ENCODE assay signal across 9 cellular contexts in the genomic region with DNA sequence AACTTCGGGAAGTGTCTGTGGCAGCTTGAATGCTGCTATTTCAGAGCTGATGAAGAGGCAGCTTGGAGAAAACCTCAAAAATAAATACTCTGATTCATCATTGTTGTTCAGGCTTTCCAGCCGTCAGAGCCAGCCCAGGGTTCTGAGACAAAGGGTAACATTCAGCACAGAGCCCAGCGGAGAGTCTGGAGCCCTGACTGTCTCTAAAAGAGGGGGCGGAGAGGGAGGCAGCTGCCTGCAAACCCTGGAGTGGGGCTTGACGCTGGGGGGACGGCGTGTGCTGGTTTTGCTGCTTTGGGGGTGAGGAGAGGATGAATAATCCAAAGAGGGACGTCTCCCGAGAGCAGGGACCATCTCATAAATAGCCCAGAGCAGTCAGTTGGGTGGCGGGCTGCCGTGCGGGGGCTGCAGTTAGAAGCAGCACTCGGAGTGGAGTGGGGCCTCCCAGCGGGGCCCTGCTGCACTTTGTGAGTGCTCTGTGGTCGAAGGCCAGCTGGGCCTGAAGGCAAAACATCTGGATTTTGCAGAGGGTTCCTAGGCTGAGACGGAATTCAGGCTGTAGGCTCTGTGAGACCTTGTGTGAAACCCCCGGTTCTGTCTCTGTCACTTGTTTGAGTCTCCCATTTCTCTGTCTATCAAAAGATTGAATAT.
DNase-seq lines count a peak whose midpoint lies in the region; ATAC-seq and TF ChIP-seq lines count a peak whose summit lies in the region.
"Had no signal": no experiment of that assay in that cellular context is flagged by ENCODE, and none has a peak within 500 bp of the region (broad histone marks: within the 10 kb centered on the region; RNA-seq: fewer than 3 reads in every experiment).

No MANE protein-coding gene starts in this region.

- no peak overlapping the region for H3K27ac ChIP-seq in ascending aorta

- intact Hi-C loops in posterior cingulate gyrus (cut with DNase I), result loop anchor here (2.0 kb wide), 1 partner anchor 237 kb away; a partner anchor contains a TSS
- intact Hi-C loops in ascending aorta (cut with DNase I), result no loop called here

- no peaks in the 10 kb centered on the region for H3K36me3 ChIP-seq in ascending aorta

- no peak overlapping the region for H3K4me3 ChIP-seq in ascending aorta

- no peaks in the 10 kb centered on the region for H3K4me1 ChIP-seq in ascending aorta

- H3K9me3 ChIP-seq in ascending aorta, result no peaks in the 10 kb centered on the region

- H3K4me1 Mint-ChIP-seq in endothelial cell (ENCODE audit: unreplicated experiment), result no peaks in the 10 kb centered on the region

- H3K27me3 ChIP-seq in ascending aorta, result no peaks in the 10 kb centered on the region

- TF ChIP-seq CTCF in ascending aorta (IDR thresholded peaks at IDR 0.05) (no peak), endothelial cell (IDR thresholded peaks at IDR 0.05; ENCODE audit: unreplicated experiment) (no peak)

- DNase-seq in EH (ENCODE audit: low read depth) (peak; percentile 85), globus pallidus (ENCODE audit: low spot score) (peak; percentile 99), posterior cingulate gyrus (peak; percentile 74 to 97 (median 86)), NCI-H2081 (lab: John Stamatoyannopoulos, UW) (no peak), ascending aorta (ENCODE audit: low spot score in 2 of 2) (no peak), endothelial cell (ENCODE audit: low spot score) (no peak)
- DNase-seq: activated B cell treated with CpG ODN at 0.5 μM for 24 hours had no signal

- peaks cover 2% of the 10 kb centered on the region for H3K27me3 Mint-ChIP-seq in endothelial cell (ENCODE audit: unreplicated experiment)

- no peaks in the 10 kb centered on the region for H3K9me3 Mint-ChIP-seq in endothelial cell (ENCODE audit: unreplicated experiment)

- peak; percentile 58 for ATAC-seq in SK-N-SH treated with all-trans-retinoic acid at 6 μM for 48 hours
- no peak for ATAC-seq in GM18909 (IDR thresholded peaks at IDR 0.05; ENCODE audit: poor library complexity, unreplicated experiment)

- no peak overlapping the region for H3K4me3 Mint-ChIP-seq in endothelial cell (ENCODE audit: unreplicated experiment)
- H3K4me3 Mint-ChIP-seq: activated B cell treated with CpG ODN at 0.5 μM for 24 hours had no signal

- no peaks in the 10 kb centered on the region for H3K36me3 Mint-ChIP-seq in endothelial cell (ENCODE audit: low read depth, unreplicated experiment)

- no peak overlapping the region for H3K27ac Mint-ChIP-seq in endothelial cell (ENCODE audit: unreplicated experiment)
- H3K27ac Mint-ChIP-seq: activated B cell treated with CpG ODN at 0.5 μM for 24 hours had no signal

TF ChIP-seq in SK-N-SH treated with all-trans-retinoic acid at 6 μM for 48 hours, 23 proteins besides CTCF, POLR2A, EP300 and RAD21:
- TF ChIP-seq ZFP3 (CRISPR knock-in tag; IDR thresholded peaks at IDR 0.05) (0 out of 2 replicates have a peak, but pooled peaks have one; percentile 37), ZNF565 (CRISPR knock-in tag; conservative IDR thresholded peaks at IDR 0.05; ENCODE audit: low read depth) (no peak)
- TF ChIP-seq, protein P1, sequence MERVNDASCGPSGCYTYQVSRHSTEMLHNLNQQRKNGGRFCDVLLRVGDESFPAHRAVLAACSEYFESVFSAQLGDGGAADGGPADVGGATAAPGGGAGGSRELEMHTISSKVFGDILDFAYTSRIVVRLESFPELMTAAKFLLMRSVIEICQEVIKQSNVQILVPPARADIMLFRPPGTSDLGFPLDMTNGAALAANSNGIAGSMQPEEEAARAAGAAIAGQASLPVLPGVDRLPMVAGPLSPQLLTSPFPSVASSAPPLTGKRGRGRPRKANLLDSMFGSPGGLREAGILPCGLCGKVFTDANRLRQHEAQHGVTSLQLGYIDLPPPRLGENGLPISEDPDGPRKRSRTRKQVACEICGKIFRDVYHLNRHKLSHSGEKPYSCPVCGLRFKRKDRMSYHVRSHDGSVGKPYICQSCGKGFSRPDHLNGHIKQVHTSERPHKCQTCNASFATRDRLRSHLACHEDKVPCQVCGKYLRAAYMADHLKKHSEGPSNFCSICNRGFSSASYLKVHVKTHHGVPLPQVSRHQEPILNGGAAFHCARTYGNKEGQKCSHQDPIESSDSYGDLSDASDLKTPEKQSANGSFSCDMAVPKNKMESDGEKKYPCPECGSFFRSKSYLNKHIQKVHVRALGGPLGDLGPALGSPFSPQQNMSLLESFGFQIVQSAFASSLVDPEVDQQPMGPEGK (CRISPR knock-in tag; IDR thresholded peaks at IDR 0.05; ENCODE audit: borderline replicate concordance), result 0 out of 2 replicates have a peak, but pooled peaks have one; percentile 34

Comparison
In these comparisons a context has a peak if more than half of its experiments do, and no peak if none do; other contexts are left out.
1. DNase-seq: peak in EH (single experiment), globus pallidus (single experiment) and posterior cingulate gyrus (10 of 10); none in NCI-H2081 (0 of 2), ascending aorta (0 of 2) and endothelial cell (single experiment).